Comparison of ENCODE assay signal across 13 cellular contexts in genomic region chr9:98873535-98874432, GRCh38.
DNase-seq lines count a peak whose midpoint lies in the region; ATAC-seq and TF ChIP-seq lines count a peak whose summit lies in the region.
"Had no signal": no experiment of that assay in that cellular context is flagged by ENCODE, and none has a peak within 500 bp of the region (broad histone marks: within the 10 kb centered on the region; RNA-seq: fewer than 3 reads in every experiment).

No MANE protein-coding gene starts in this region.

- H3K4me3 Mint-ChIP-seq in HFFc6 = no peak overlapping the region
- H3K4me3 Mint-ChIP-seq: CD8-positive, alpha-beta T cell; natural killer cell treated with Interleukin-12 subunit alpha and Interleukin-12 subunit beta and Interleukin-15 and Interleukin-18, amount 100 ng/mL, for 72 hours had no signal

- TF ChIP-seq POLR2A in testis (IDR thresholded peaks at IDR 0.05) = no peak
- no peak for TF ChIP-seq POLR2A in erythroblast (IDR thresholded peaks at IDR 0.05; ENCODE audit: low read length)

- intact Hi-C loops in testis (cut with DNase I; ENCODE audit: low total_unique reads) = no loop called here

- DNase-seq in HFFc6 = peak; percentile 15
- peak; percentile 40 for DNase-seq in choroid plexus epithelial cell (ENCODE audit: low read depth)
- peak; percentile 31 for DNase-seq in iris pigment epithelial cell (ENCODE audit: low read depth)
- peak; percentile 65 for DNase-seq in testis
- DNase-seq in erythroblast (lab: John Stamatoyannopoulos, UW) = no peak
- DNase-seq in SW480 (ENCODE audit: low spot score) = no peak
- DNase-seq in NCI-H146 treated with DMSO at 0.1 percent for 48 hours (lab: John Stamatoyannopoulos, UW; ENCODE audit: unreplicated experiment) = no peak
- DNase-seq: amniotic stem cell; H7; stimulated activated CD8-positive, alpha-beta memory T cell treated with anti-CD3 and anti-CD28 coated beads, Interleukin-4, amount 100 ng/mL, for 48 hours had no signal

- no peak overlapping the region for H3K27ac ChIP-seq in testis

- H3K27me3 Mint-ChIP-seq in HFFc6 (ENCODE audit: insufficient read depth) = peaks cover 29% of the 10 kb centered on the region

- WGBS in testis, 2 donors = 71 to 79% methylated on average over 4 to 7 of the region's 7 CpGs

- no peaks in the 10 kb centered on the region for H3K27me3 ChIP-seq in testis

- no peak for ATAC-seq in HG02759 (IDR thresholded peaks at IDR 0.05; ENCODE audit: unreplicated experiment)
- ATAC-seq: CD8-positive, alpha-beta T cell; natural killer cell treated with Interleukin-12 subunit alpha and Interleukin-12 subunit beta and Interleukin-15 and Interleukin-18, amount 100 ng/mL, for 72 hours had no signal

- H3K9me3 Mint-ChIP-seq in HFFc6 = no peaks in the 10 kb centered on the region
- H3K9me3 Mint-ChIP-seq: CD8-positive, alpha-beta T cell; natural killer cell treated with Interleukin-12 subunit alpha and Interleukin-12 subunit beta and Interleukin-15 and Interleukin-18, amount 100 ng/mL, for 72 hours had no signal

- no peaks in the 10 kb centered on the region for H3K36me3 ChIP-seq in testis (ENCODE audit: low read depth, missing control alignments)

- no peaks in the 10 kb centered on the region for H3K36me3 Mint-ChIP-seq in HFFc6 (ENCODE audit: low read depth)
- H3K36me3 Mint-ChIP-seq: CD8-positive, alpha-beta T cell; natural killer cell treated with Interleukin-12 subunit alpha and Interleukin-12 subunit beta and Interleukin-15 and Interleukin-18, amount 100 ng/mL, for 72 hours had no signal

- no peak overlapping the region for H3K4me3 ChIP-seq in choroid plexus epithelial cell (ENCODE audit: low read depth, low read length)
- no peak overlapping the region for H3K4me3 ChIP-seq in testis

- peaks cover 6% of the 10 kb centered on the region for H3K4me1 ChIP-seq in testis

- no peaks in the 10 kb centered on the region for H3K9me3 ChIP-seq in testis

- TF ChIP-seq CTCF in HFFc6 (IDR thresholded peaks at IDR 0.05) = no peak
- TF ChIP-seq CTCF in choroid plexus epithelial cell (conservative IDR thresholded peaks at IDR 0.05; ENCODE audit: low read depth, low read length) = no peak
- no peak for TF ChIP-seq CTCF in testis (IDR thresholded peaks at IDR 0.05)

- H3K4me1 Mint-ChIP-seq in HFFc6 (ENCODE audit: low read depth) = peaks cover 9% of the 10 kb centered on the region; the same call in 1 of the 2 replicates

- H3K27ac Mint-ChIP-seq in HFFc6 = no peak overlapping the region
- H3K27ac Mint-ChIP-seq: CD8-positive, alpha-beta T cell; natural killer cell treated with Interleukin-12 subunit alpha and Interleukin-12 subunit beta and Interleukin-15 and Interleukin-18, amount 100 ng/mL, for 72 hours had no signal

Comparison
In these comparisons a context has a peak if more than half of its experiments do, and no peak if none do; other contexts are left out.
1. DNase-seq: peak in HFFc6 (single experiment), choroid plexus epithelial cell (single experiment), iris pigment epithelial cell (single experiment) and testis (single experiment); none in erythroblast (0 of 2), SW480 (single experiment) and NCI-H146 treated with DMSO at 0.1 percent for 48 hours (single experiment).